ENCODE assay signal across 1 cellular context in genomic region chr4:38672247-38673071, GRCh38.
TF ChIP-seq lines count a peak whose summit lies in the region.

No MANE protein-coding gene starts in this region.

TF ChIP-seq in GM12878, 131 proteins besides CTCF, POLR2A, EP300 and RAD21 (continued from another document):
- TF ChIP-seq ZNF687 (IDR thresholded peaks at IDR 0.05) (no peak), ZBTB33 (IDR thresholded peaks at IDR 0.05) (no peak), WRNIP1 (IDR thresholded peaks at IDR 0.05; ENCODE audit: borderline replicate concordance, low read depth, low read length) (no peak), TCF12 (IDR thresholded peaks at IDR 0.05; ENCODE audit: low read depth, low read length) (no peak), YY1 (IDR thresholded peaks at IDR 0.05; ENCODE audit: low read depth, low read length) (no peak), NRF1 (conservative IDR thresholded peaks at IDR 0.05; ENCODE audit: low read depth, low read length) (no peak), PAX8 (IDR thresholded peaks at IDR 0.05) (no peak)
TF ChIP-seq in GM12878: peak in this region for 0.
